ENCODE assay signal across 1 cellular context in the genomic region with DNA sequence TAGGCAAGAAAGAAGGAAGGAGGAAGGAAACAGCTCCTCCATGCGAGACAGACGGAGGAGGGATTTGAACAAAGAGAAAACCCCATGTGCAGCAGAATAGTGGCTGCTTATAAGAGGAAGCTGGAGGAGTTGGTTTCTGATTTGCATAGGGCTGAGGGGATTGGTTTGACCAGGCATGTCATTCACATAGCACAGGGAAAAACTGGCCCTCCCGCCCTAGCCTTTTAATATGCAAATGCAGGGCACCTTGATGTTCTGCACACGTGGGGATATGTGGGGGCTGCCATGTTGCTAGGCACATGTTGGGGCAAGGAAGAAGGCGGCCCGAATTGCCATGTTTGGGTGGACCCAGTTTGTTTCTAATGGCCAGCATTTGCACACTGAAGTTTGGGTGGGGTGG.
TF ChIP-seq lines count a peak whose summit lies in the region.

No MANE protein-coding gene starts in this region.

TF ChIP-seq in K562, 482 proteins besides CTCF, POLR2A, EP300 and RAD21 (continued from another document and continues in another):
- TF ChIP-seq, protein P1, sequence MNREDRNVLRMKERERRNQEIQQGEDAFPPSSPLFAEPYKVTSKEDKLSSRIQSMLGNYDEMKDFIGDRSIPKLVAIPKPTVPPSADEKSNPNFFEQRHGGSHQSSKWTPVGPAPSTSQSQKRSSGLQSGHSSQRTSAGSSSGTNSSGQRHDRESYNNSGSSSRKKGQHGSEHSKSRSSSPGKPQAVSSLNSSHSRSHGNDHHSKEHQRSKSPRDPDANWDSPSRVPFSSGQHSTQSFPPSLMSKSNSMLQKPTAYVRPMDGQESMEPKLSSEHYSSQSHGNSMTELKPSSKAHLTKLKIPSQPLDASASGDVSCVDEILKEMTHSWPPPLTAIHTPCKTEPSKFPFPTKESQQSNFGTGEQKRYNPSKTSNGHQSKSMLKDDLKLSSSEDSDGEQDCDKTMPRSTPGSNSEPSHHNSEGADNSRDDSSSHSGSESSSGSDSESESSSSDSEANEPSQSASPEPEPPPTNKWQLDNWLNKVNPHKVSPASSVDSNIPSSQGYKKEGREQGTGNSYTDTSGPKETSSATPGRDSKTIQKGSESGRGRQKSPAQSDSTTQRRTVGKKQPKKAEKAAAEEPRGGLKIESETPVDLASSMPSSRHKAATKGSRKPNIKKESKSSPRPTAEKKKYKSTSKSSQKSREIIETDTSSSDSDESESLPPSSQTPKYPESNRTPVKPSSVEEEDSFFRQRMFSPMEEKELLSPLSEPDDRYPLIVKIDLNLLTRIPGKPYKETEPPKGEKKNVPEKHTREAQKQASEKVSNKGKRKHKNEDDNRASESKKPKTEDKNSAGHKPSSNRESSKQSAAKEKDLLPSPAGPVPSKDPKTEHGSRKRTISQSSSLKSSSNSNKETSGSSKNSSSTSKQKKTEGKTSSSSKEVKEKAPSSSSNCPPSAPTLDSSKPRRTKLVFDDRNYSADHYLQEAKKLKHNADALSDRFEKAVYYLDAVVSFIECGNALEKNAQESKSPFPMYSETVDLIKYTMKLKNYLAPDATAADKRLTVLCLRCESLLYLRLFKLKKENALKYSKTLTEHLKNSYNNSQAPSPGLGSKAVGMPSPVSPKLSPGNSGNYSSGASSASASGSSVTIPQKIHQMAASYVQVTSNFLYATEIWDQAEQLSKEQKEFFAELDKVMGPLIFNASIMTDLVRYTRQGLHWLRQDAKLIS (CRISPR knock-in tag; IDR thresholded peaks at IDR 0.05), result no peak
- TF ChIP-seq ZNF133 (CRISPR knock-in tag; IDR thresholded peaks at IDR 0.05), result no peak
- TF ChIP-seq THRA (IDR thresholded peaks at IDR 0.05), result no peak
- TF ChIP-seq, protein P2, sequence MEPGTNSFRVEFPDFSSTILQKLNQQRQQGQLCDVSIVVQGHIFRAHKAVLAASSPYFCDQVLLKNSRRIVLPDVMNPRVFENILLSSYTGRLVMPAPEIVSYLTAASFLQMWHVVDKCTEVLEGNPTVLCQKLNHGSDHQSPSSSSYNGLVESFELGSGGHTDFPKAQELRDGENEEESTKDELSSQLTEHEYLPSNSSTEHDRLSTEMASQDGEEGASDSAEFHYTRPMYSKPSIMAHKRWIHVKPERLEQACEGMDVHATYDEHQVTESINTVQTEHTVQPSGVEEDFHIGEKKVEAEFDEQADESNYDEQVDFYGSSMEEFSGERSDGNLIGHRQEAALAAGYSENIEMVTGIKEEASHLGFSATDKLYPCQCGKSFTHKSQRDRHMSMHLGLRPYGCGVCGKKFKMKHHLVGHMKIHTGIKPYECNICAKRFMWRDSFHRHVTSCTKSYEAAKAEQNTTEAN (CRISPR knock-in tag; IDR thresholded peaks at IDR 0.05), result no peak
- TF ChIP-seq NFYB (IDR thresholded peaks at IDR 0.05; ENCODE audit: extremely low read depth, insufficient read length), result no peak
- TF ChIP-seq L3MBTL2 (IDR thresholded peaks at IDR 0.05), result peak; percentile 31; the same call in 1 of the 2 replicates
- TF ChIP-seq, protein P3, sequence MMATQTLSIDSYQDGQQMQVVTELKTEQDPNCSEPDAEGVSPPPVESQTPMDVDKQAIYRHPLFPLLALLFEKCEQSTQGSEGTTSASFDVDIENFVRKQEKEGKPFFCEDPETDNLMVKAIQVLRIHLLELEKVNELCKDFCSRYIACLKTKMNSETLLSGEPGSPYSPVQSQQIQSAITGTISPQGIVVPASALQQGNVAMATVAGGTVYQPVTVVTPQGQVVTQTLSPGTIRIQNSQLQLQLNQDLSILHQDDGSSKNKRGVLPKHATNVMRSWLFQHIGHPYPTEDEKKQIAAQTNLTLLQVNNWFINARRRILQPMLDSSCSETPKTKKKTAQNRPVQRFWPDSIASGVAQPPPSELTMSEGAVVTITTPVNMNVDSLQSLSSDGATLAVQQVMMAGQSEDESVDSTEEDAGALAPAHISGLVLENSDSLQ (IDR thresholded peaks at IDR 0.05), result peak; percentile 97
- no peak for TF ChIP-seq ZNF444 (CRISPR knock-in tag; IDR thresholded peaks at IDR 0.05)
- no peak for TF ChIP-seq HLTF (IDR thresholded peaks at IDR 0.05)
- TF ChIP-seq ZSCAN29 (IDR thresholded peaks at IDR 0.05), result no peak
- no peak for TF ChIP-seq ZNF778 (CRISPR knock-in tag; IDR thresholded peaks at IDR 0.05)
- TF ChIP-seq, protein P4, sequence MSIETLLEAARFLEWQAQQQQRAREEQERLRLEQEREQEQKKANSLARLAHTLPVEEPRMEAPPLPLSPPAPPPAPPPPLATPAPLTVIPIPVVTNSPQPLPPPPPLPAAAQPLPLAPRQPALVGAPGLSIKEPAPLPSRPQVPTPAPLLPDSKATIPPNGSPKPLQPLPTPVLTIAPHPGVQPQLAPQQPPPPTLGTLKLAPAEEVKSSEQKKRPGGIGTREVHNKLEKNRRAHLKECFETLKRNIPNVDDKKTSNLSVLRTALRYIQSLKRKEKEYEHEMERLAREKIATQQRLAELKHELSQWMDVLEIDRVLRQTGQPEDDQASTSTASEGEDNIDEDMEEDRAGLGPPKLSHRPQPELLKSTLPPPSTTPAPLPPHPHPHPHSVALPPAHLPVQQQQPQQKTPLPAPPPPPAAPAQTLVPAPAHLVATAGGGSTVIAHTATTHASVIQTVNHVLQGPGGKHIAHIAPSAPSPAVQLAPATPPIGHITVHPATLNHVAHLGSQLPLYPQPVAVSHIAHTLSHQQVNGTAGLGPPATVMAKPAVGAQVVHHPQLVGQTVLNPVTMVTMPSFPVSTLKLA (conservative IDR thresholded peaks at IDR 0.05), result peak in 1 of 2 experiments; percentile 57; a peak in 3 of 4 replicates
- TF ChIP-seq MXI1 (IDR thresholded peaks at IDR 0.05; ENCODE audit: low read depth, low read length), result peak; percentile 93
- TF ChIP-seq ZNF253 (CRISPR knock-in tag; conservative IDR thresholded peaks at IDR 0.05), result no peak
- TF ChIP-seq ZNF318 (IDR thresholded peaks at IDR 0.05; ENCODE audit: borderline replicate concordance in 1 of 2, low read depth in 1 of 2), result no peak
- no peak for TF ChIP-seq HNRNPUL1 (IDR thresholded peaks at IDR 0.05; ENCODE audit: low read length)
- TF ChIP-seq, protein P5, sequence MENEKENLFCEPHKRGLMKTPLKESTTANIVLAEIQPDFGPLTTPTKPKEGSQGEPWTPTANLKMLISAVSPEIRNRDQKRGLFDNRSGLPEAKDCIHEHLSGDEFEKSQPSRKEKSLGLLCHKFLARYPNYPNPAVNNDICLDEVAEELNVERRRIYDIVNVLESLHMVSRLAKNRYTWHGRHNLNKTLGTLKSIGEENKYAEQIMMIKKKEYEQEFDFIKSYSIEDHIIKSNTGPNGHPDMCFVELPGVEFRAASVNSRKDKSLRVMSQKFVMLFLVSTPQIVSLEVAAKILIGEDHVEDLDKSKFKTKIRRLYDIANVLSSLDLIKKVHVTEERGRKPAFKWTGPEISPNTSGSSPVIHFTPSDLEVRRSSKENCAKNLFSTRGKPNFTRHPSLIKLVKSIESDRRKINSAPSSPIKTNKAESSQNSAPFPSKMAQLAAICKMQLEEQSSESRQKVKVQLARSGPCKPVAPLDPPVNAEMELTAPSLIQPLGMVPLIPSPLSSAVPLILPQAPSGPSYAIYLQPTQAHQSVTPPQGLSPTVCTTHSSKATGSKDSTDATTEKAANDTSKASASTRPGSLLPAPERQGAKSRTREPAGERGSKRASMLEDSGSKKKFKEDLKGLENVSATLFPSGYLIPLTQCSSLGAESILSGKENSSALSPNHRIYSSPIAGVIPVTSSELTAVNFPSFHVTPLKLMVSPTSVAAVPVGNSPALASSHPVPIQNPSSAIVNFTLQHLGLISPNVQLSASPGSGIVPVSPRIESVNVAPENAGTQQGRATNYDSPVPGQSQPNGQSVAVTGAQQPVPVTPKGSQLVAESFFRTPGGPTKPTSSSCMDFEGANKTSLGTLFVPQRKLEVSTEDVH (IDR thresholded peaks at IDR 0.05; ENCODE audit: low read depth, partially characterized antibody), result no peak
- TF ChIP-seq ZNF3 (CRISPR knock-in tag; IDR thresholded peaks at IDR 0.05), result no peak
- no peak for TF ChIP-seq ELK3 (CRISPR knock-in tag; IDR thresholded peaks at IDR 0.05)
- no peak for TF ChIP-seq GATAD2A (IDR thresholded peaks at IDR 0.05)
- TF ChIP-seq, protein P6, sequence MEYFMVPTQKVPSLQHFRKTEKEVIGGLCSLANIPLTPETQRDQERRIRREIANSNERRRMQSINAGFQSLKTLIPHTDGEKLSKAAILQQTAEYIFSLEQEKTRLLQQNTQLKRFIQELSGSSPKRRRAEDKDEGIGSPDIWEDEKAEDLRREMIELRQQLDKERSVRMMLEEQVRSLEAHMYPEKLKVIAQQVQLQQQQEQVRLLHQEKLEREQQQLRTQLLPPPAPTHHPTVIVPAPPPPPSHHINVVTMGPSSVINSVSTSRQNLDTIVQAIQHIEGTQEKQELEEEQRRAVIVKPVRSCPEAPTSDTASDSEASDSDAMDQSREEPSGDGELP (CRISPR knock-in tag; IDR thresholded peaks at IDR 0.05; ENCODE audit: borderline replicate concordance), result no peak
- TF ChIP-seq TCF7L2 (IDR thresholded peaks at IDR 0.05; ENCODE audit: low read depth, low read length), result no peak
- TF ChIP-seq CSDE1 (IDR thresholded peaks at IDR 0.05), result no peak
